ENCODE assay signal across 8 cellular contexts in the genomic region with DNA sequence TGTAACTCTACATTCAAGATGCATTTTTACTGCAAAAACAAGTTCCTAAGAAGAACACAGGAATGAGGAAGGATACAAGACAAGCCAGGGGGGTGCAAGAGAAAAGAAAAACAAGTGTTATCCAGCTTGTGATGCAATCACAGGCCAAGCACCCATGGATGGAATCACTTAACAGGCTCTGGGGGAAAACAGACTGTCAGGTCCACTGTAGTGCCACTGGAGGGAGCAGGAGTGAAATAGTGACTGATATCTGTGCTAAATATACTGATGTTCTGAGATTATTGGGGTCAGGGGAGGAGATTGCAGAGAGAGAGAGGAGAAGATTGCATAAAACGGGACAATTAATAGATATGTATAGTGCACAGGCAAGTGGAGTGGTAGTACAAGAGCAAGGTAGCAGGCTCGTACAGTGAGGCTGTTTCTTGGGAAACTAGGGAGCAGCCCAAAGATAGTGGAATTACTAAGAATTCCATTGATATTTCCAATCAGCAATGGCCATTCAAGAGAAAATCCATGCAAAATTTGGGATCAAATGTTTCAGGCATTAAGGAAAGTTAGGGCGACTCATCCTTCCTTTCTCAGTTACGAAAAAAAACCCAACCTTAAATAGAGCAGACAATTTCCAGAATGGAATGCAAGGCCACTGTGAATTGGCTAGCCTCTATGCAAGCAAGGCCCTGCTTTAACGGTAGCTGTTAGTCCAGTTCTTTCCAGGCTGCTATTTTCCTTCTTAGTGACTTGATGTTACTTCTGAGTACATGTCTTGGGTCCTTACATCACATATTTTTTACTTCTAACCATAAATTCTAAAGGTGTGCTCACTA. TPM values are rescaled to one million over a fixed set of nuclear protein-coding genes. Genes with fewer than 3 reads are reported as not detected.
DNase-seq lines count a peak whose midpoint lies in the region; ATAC-seq and TF ChIP-seq lines count a peak whose summit lies in the region.

No MANE protein-coding gene starts in this region.

- peaks cover 0 to 2% (median under 1%) of the 10 kb centered on the region in 4 donors for H3K4me1 Mint-ChIP-seq in naive thymus-derived CD8-positive, alpha-beta T cell
- peaks cover 3% of the 10 kb centered on the region for H3K4me1 Mint-ChIP-seq in T-helper 17 cell

- no peak for DNase-seq in AG04450 (ENCODE audit: low read depth, low spot score)
- DNase-seq in HT1080 (ENCODE audit: low read depth), result peak; percentile 54
- DNase-seq in amniotic stem cell (lab: John Stamatoyannopoulos, UW), result peak; percentile 40
- peak; percentile 68 for DNase-seq in kidney tubule cell (ENCODE audit: low spot score)
- DNase-seq in naive thymus-derived CD8-positive, alpha-beta T cell, result no peak
- no peak for DNase-seq in activated CD8-positive, alpha-beta memory T cell treated with anti-CD3 and anti-CD28 coated beads, Interleukin-2, amount 50 U/mL, for 4 hours
- no peak for DNase-seq in T-helper 17 cell

- no peak overlapping the region for H3K4me3 Mint-ChIP-seq in naive thymus-derived CD8-positive, alpha-beta T cell
- no peak overlapping the region for H3K4me3 Mint-ChIP-seq in T-helper 17 cell

- H3K9me3 ChIP-seq in AG04450 (ENCODE audit: control insufficient read depth, insufficient read depth, low read length) (no peaks in the 10 kb centered on the region), T-helper 17 cell (ENCODE audit: control insufficient read depth, low read length, poor library complexity, severe bottlenecking) (no peaks in the 10 kb centered on the region)

- H3K4me3 ChIP-seq in AG04450 (ENCODE audit: low read depth, low read length), result no peak overlapping the region

- peaks cover 0 to 10% (median 6%) of the 10 kb centered on the region in 9 donors for H3K9me3 Mint-ChIP-seq in naive thymus-derived CD8-positive, alpha-beta T cell

- peak; percentile 62 for TF ChIP-seq CTCF in AG04450 (IDR thresholded peaks at IDR 0.05; ENCODE audit: low read depth, low read length)

- peaks cover 0 to 4% (median 1%) of the 10 kb centered on the region in 3 donors for H3K36me3 Mint-ChIP-seq in naive thymus-derived CD8-positive, alpha-beta T cell
- H3K36me3 Mint-ChIP-seq in T-helper 17 cell (ENCODE audit: low read depth), result no peaks in the 10 kb centered on the region

- H3K27me3 ChIP-seq in AG04450 (ENCODE audit: control insufficient read depth, insufficient read depth, low read length), result no peaks in the 10 kb centered on the region

- H3K27ac Mint-ChIP-seq in naive thymus-derived CD8-positive, alpha-beta T cell, result no peak overlapping the region
- H3K27ac Mint-ChIP-seq in T-helper 17 cell, result no peak overlapping the region

- CTCF ChIA-PET in AG04450 (lab: Charles Lee), result interaction anchor here (0.5 to 6.5 kb wide), 28 partner anchors 10 to 479 kb away, joined by 3 to 370 read pairs (median 7); partner anchors contain the start of genes ANGPTL5 and CEP126

- POLR2A ChIA-PET in AG04450 (lab: Yijun Ruan, JAX), result interaction anchor here (1.2 kb wide), 1 partner anchor 145 kb away, joined by 4 read pairs; no protein-coding TSS in a partner anchor
- POLR2A ChIA-PET in naive thymus-derived CD8-positive, alpha-beta T cell (lab: Charles Lee), result no interaction called here

- peaks cover 5 to 27% (median 8%) of the 10 kb centered on the region in 5 donors for H3K27me3 Mint-ChIP-seq in naive thymus-derived CD8-positive, alpha-beta T cell
- H3K27me3 Mint-ChIP-seq in T-helper 17 cell, result peaks cover 17% of the 10 kb centered on the region

- peak overlapping the region; percentile 40 for H3K27ac ChIP-seq in AG04450 (ENCODE audit: low read depth, low read length)

- ATAC-seq in naive thymus-derived CD8-positive, alpha-beta T cell, result no peak
- ATAC-seq in GM18909 (IDR thresholded peaks at IDR 0.05; ENCODE audit: poor library complexity, unreplicated experiment), result no peak
- ATAC-seq in T-helper 17 cell, result no peak

RNA-seq across cellular contexts. Expression of gene CEP126, which starts 52.2 kb away (rescaled TPM):
- polyA plus RNA-seq in AG04450 (2011; rRNA removed), result 2.2 and 3.7 TPM in 2 replicates
- 1.2 and 2.0 TPM in 2 replicates for polyA minus RNA-seq in AG04450 (2011; rRNA and poly(A)+ RNA removed)
- total RNA-seq in HT1080 (2014; rRNA removed; shearing (Covaris generic)), result 0.43 and 1.2 TPM in 2 replicates
- polyA plus RNA-seq in HT1080 (2015; cell fraction: cytosol; rRNA removed), result 1.5 and 2.9 TPM in 2 replicates
- polyA plus RNA-seq in HT1080 (2015; cell fraction: nucleus; rRNA removed), result 2.7 and 3.7 TPM in 2 replicates
- total RNA-seq in naive thymus-derived CD8-positive, alpha-beta T cell, result 1 to 10 TPM; 3.4 to 3.8 TPM
- polyA plus RNA-seq in naive thymus-derived CD8-positive, alpha-beta T cell, result under 1 TPM; 0.19 to 0.62 (median 0.56) TPM
- total RNA-seq in T-helper 17 cell, result 1 to 10 TPM in 1 of 2 donors, under 1 TPM in 1; 0.94 to 2.6 TPM

RNA-seq across cellular contexts. Expression of gene ANGPTL5, which starts 53.7 kb away (rescaled TPM):
- polyA plus RNA-seq in AG04450 (2011; rRNA removed), result not detected in 2 replicates
- polyA minus RNA-seq in AG04450 (2011; rRNA and poly(A)+ RNA removed), result not detected in 2 replicates
- total RNA-seq in HT1080 (2014; rRNA removed; shearing (Covaris generic)), result not detected in 2 replicates
- polyA plus RNA-seq in HT1080 (2015; cell fraction: cytosol; rRNA removed), result not detected in 2 replicates
- polyA plus RNA-seq in HT1080 (2015; cell fraction: nucleus; rRNA removed), result not detected in 2 replicates
- not detected for total RNA-seq in naive thymus-derived CD8-positive, alpha-beta T cell
- not detected for polyA plus RNA-seq in naive thymus-derived CD8-positive, alpha-beta T cell
- total RNA-seq in T-helper 17 cell, result not detected

Comparison
In these comparisons a context has a peak if more than half of its experiments do, and no peak if none do; other contexts are left out.
1. DNase-seq: peak in HT1080 (single experiment), amniotic stem cell (single experiment) and kidney tubule cell (single experiment); none in AG04450 (single experiment), naive thymus-derived CD8-positive, alpha-beta T cell (0 of 10), activated CD8-positive, alpha-beta memory T cell treated with anti-CD3 and anti-CD28 coated beads, Interleukin-2, amount 50 U/mL, for 4 hours (single experiment) and T-helper 17 cell (0 of 3).